16 cellular contexts compared by ENCODE assay signal in the genomic region with DNA sequence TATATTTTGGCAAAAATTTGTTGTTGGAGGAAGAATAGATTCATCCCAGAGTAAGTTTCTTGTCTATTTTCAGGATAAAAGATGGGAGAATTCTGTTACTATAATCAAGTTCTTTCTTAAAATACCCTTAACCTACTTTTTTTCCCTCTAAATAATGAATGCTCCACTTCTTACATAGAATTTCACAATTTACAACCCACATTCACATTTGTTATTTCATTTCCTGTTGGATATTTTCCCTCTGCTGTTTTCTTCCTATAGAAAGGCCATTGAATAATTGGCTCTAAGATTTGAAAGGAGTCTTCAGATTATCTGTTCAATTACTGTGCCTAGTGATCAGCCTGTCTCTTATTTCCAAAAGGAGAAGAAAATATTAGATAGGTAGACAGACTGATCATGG.
DNase-seq lines count a peak whose midpoint lies in the region; ATAC-seq and TF ChIP-seq lines count a peak whose summit lies in the region.
"Had no signal": no experiment of that assay in that cellular context is flagged by ENCODE, and none has a peak within 500 bp of the region (broad histone marks: within the 10 kb centered on the region; RNA-seq: fewer than 3 reads in every experiment).

No MANE protein-coding gene starts in this region.

- peak overlapping the region; percentile 35 for H3K4me2 ChIP-seq in GM23248 (ENCODE audit: unreplicated experiment)

- no peaks in the 10 kb centered on the region for H3K9me2 ChIP-seq in GM23248 (ENCODE audit: insufficient read depth)

- H3K27ac ChIP-seq in ACC112 (ENCODE audit: low read depth, low read length) (peak overlapping the region; percentile 43), GM23248 (no peak overlapping the region)

- peaks cover 0 to 3% (median 0%) of the 10 kb centered on the region in 5 experiments for H3K9me3 Mint-ChIP-seq in brain

- peak; percentile 31 for DNase-seq in GM23248
- DNase-seq in fibroblast of pulmonary artery (ENCODE audit: low read depth) = peak; percentile 51
- no peak for DNase-seq in SKM-1 treated with dmso at 0.1 percent for 144 hours (lab: John Stamatoyannopoulos, UW; ENCODE audit: unreplicated experiment)
- DNase-seq in AML-193 (lab: John Stamatoyannopoulos, UW) = no peak
- DNase-seq: ACHN, Caco-2, DMS153, KG1, MV-4-11, NCI-H187 treated with DMSO at 0.1 percent for 48 hours, NCI-H345 had no signal

- no peak for TF ChIP-seq CTCF in brain (conservative IDR thresholded peaks at IDR 0.05)
- TF ChIP-seq CTCF in fibroblast of pulmonary artery (IDR thresholded peaks at IDR 0.05; ENCODE audit: low read length, missing control alignments) = no peak

- H3K4me1 Mint-ChIP-seq in brain = peaks cover 50% of the 10 kb centered on the region
- H3K4me1 Mint-ChIP-seq: B cell had no signal

- peak overlapping the region; percentile 66 for H2AFZ ChIP-seq in ACC112 (ENCODE audit: low read length, unreplicated experiment)
- peak overlapping the region; percentile 46 for H2AFZ ChIP-seq in GM23248

- H3K36me3 ChIP-seq in ACC112 (ENCODE audit: insufficient read depth, low read length) (no peaks in the 10 kb centered on the region), GM23248 (ENCODE audit: low read depth) (no peaks in the 10 kb centered on the region)

- peak overlapping the region in 1 of 5 experiments; percentile 2 for H3K4me3 Mint-ChIP-seq in brain
- H3K4me3 Mint-ChIP-seq: B cell had no signal

- ATAC-seq in HG02981 (IDR thresholded peaks at IDR 0.05; ENCODE audit: unreplicated experiment) = no peak
- ATAC-seq: Right ventricle myocardium inferior had no signal

- H4K20me1 ChIP-seq in GM23248 (ENCODE audit: insufficient read depth) = no peaks in the 10 kb centered on the region

- H3F3A ChIP-seq in GM23248 (ENCODE audit: insufficient read depth) = peaks cover 14% of the 10 kb centered on the region; the same call in 1 of the 2 replicates

- H3K27ac Mint-ChIP-seq in brain = peak overlapping the region in 3 of 5 experiments; percentile 17 to 74 (median 46)
- H3K27ac Mint-ChIP-seq: B cell had no signal

- in situ Hi-C loops in GM23248 (cut with MboI) = no loop called here

- peaks cover 22% of the 10 kb centered on the region for H3K36me3 Mint-ChIP-seq in brain

- no peaks in the 10 kb centered on the region for H3K79me2 ChIP-seq in ACC112 (ENCODE audit: control insufficient read depth, insufficient read depth, low read length, unreplicated experiment)
- no peaks in the 10 kb centered on the region for H3K79me2 ChIP-seq in GM23248 (ENCODE audit: insufficient read depth)

- no peak overlapping the region for H3K4me3 ChIP-seq in ACC112 (ENCODE audit: low read depth, low read length)
- H3K4me3 ChIP-seq in GM23248 = no peak overlapping the region
- H3K4me3 ChIP-seq in fibroblast of pulmonary artery (replicated peaks; ENCODE audit: low read depth, low read length) = no peak overlapping the region

- no peaks in the 10 kb centered on the region for H3K27me3 ChIP-seq in ACC112 (ENCODE audit: insufficient read depth, low read length)
- no peaks in the 10 kb centered on the region for H3K27me3 ChIP-seq in GM23248 (replicated peaks; ENCODE audit: insufficient read depth)

- peaks cover 32% of the 10 kb centered on the region for H3K4me1 ChIP-seq in ACC112 (ENCODE audit: control insufficient read depth, insufficient read depth, low read length, unreplicated experiment)
- peaks cover 40% of the 10 kb centered on the region for H3K4me1 ChIP-seq in GM23248 (ENCODE audit: insufficient read depth)

- no peak overlapping the region for H3K9ac ChIP-seq in GM23248

- H3K9me3 ChIP-seq in GM23248 (ENCODE audit: low read depth) = no peaks in the 10 kb centered on the region
- H3K9me3 ChIP-seq: Caco-2 had no signal

- H3K27me3 Mint-ChIP-seq in brain = no peaks in the 10 kb centered on the region

Comparison
In these comparisons a context has a peak if more than half of its experiments do, and no peak if none do; other contexts are left out.
1. DNase-seq: peak in GM23248 (single experiment) and fibroblast of pulmonary artery (single experiment); none in SKM-1 treated with dmso at 0.1 percent for 144 hours (single experiment) and AML-193 (0 of 2).